Comparison of ENCODE assay signal across 21 cellular contexts in the genomic region with DNA sequence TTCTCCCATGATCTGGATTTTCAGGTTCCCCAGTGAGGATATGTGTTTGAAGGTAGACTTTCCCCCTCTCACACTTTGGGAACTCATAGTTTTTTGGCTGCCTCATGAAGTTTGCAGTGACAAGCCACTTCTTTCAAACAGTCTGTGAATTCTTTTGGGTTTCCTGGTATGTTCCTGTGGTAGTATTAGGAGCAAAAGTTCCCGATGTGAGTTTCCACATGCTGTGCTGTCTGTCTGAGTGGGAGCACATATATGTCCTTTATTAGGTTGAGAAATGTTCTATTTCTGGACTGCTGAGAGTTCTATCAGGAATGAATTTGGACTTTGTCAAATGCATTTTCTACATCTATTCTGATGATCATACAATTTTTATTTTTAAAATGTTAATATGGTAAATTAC.
"Had no signal": no experiment of that assay in that cellular context is flagged by ENCODE, and none has a peak within 500 bp of the region (broad histone marks: within the 10 kb centered on the region; RNA-seq: fewer than 3 reads in every experiment).

No MANE protein-coding gene starts in this region.

- H3K4me3 ChIP-seq: esophagus muscularis mucosa, lower lobe of right lung, tibial nerve had no signal

- H3K27me3 Mint-ChIP-seq: activated B cell treated with CpG ODN at 0.5 μM for 24 hours; activated CD4-positive, alpha-beta memory T cell treated with anti-CD3 and anti-CD28 coated beads, Interleukin-2, amount 10 ng/mL, durations not matched to agents 7 days and 5 days; activated CD8-positive, alpha-beta memory T cell treated with anti-CD3 and anti-CD28 coated beads, Interleukin-2, amount 10 ng/mL, durations not matched to agents 7 days and 5 days; activated naive CD8-positive, alpha-beta T cell treated with anti-CD3 and anti-CD28 coated beads, Interleukin-2, amount 10 ng/mL, durations not matched to agents 7 days and 5 days; activated T-helper 17 cell treated with anti-CD3 and anti-CD28 coated beads, Interleukin-2, amount 50 U/mL, for 72 hours; progenitor cell of endocrine pancreas had no signal

- ATAC-seq: activated CD8-positive, alpha-beta memory T cell treated with anti-CD3 and anti-CD28 coated beads, Interleukin-2, amount 10 ng/mL, durations not matched to agents 7 days and 5 days; activated T-helper 17 cell treated with anti-CD3 and anti-CD28 coated beads, Interleukin-2, amount 50 U/mL, for 72 hours; left colon; lower lobe of right lung; stimulated activated naive CD8-positive, alpha-beta T cell treated with anti-CD3 and anti-CD28 coated beads, Interleukin-15, Interleukin-2, amounts not matched to agents 100 U/mL and 50 U/mL, for 24 hours had no signal

- H3K4me1 ChIP-seq: esophagus muscularis mucosa, lower lobe of right lung, tibial nerve had no signal

- H3K36me3 Mint-ChIP-seq: activated CD8-positive, alpha-beta memory T cell treated with anti-CD3 and anti-CD28 coated beads, Interleukin-2, amount 10 ng/mL, durations not matched to agents 7 days and 5 days; activated naive CD8-positive, alpha-beta T cell treated with anti-CD3 and anti-CD28 coated beads, Interleukin-2, amount 10 ng/mL, durations not matched to agents 7 days and 5 days had no signal

- H3K36me3 ChIP-seq: esophagus muscularis mucosa, lower lobe of right lung, tibial nerve had no signal

- H3K4me3 Mint-ChIP-seq: activated B cell treated with CpG ODN at 0.5 μM for 24 hours; activated CD4-positive, alpha-beta memory T cell treated with anti-CD3 and anti-CD28 coated beads, Interleukin-2, amount 10 ng/mL, durations not matched to agents 7 days and 5 days; activated CD8-positive, alpha-beta memory T cell treated with anti-CD3 and anti-CD28 coated beads, Interleukin-2, amount 10 ng/mL, durations not matched to agents 7 days and 5 days; activated naive CD8-positive, alpha-beta T cell treated with anti-CD3 and anti-CD28 coated beads, Interleukin-2, amount 10 ng/mL, durations not matched to agents 7 days and 5 days; activated T-helper 17 cell treated with anti-CD3 and anti-CD28 coated beads, Interleukin-2, amount 50 U/mL, for 72 hours; nephron progenitor cell had no signal

- FAIRE-seq: endothelial cell of umbilical vein, urothelium cell line had no signal

- DNase-seq: activated B cell treated with CpG ODN at 0.5 μM for 24 hours; activated CD4-positive, alpha-beta memory T cell treated with anti-CD3 and anti-CD28 coated beads, Interleukin-2, amount 10 ng/mL, durations not matched to agents 7 days and 5 days; activated CD4-positive, alpha-beta T cell treated with anti-CD3 and anti-CD28 coated beads for 4 hours; activated CD8-positive, alpha-beta memory T cell treated with anti-CD3 and anti-CD28 coated beads, Interleukin-2, amount 10 ng/mL, durations not matched to agents 7 days and 5 days; activated naive CD4-positive, alpha-beta T cell treated with Interleukin-2 at 50 U/mL for 16 hours; activated naive CD8-positive, alpha-beta T cell treated with anti-CD3 and anti-CD28 coated beads, Interleukin-2, amount 10 ng/mL, durations not matched to agents 7 days and 5 days; effector CD8-positive, alpha-beta T cell; hippocampal formation; left colon; lower lobe of right lung; nephron progenitor cell; occipital lobe; stimulated activated CD4-positive, alpha-beta T cell treated with anti-CD3 and anti-CD28 coated beads, Interleukin-12 subunit alpha, Interleukin-12 subunit beta, amount 100 ng/mL, for 4 hours; stimulated activated CD4-positive, alpha-beta T cell treated with anti-CD3 and anti-CD28 coated beads, Interleukin-1b, Interleukin-23, amount 100 ng/mL, for 48 hours; stimulated activated naive CD8-positive, alpha-beta T cell treated with anti-CD3 and anti-CD28 coated beads, Interleukin-15, Interleukin-2, amounts not matched to agents 100 U/mL and 50 U/mL, for 24 hours had no signal

- H3K27ac Mint-ChIP-seq: activated B cell treated with CpG ODN at 0.5 μM for 24 hours; activated CD4-positive, alpha-beta memory T cell treated with anti-CD3 and anti-CD28 coated beads, Interleukin-2, amount 10 ng/mL, durations not matched to agents 7 days and 5 days; activated CD8-positive, alpha-beta memory T cell treated with anti-CD3 and anti-CD28 coated beads, Interleukin-2, amount 10 ng/mL, durations not matched to agents 7 days and 5 days; activated naive CD8-positive, alpha-beta T cell treated with anti-CD3 and anti-CD28 coated beads, Interleukin-2, amount 10 ng/mL, durations not matched to agents 7 days and 5 days; activated T-helper 17 cell treated with anti-CD3 and anti-CD28 coated beads, Interleukin-2, amount 50 U/mL, for 72 hours; nephron progenitor cell; progenitor cell of endocrine pancreas had no signal

- H3K27me3 ChIP-seq: esophagus muscularis mucosa, tibial nerve had no signal

- H3K27ac ChIP-seq: esophagus muscularis mucosa, lower lobe of right lung, tibial nerve had no signal

- H3K4me1 Mint-ChIP-seq: activated B cell treated with CpG ODN at 0.5 μM for 24 hours; activated CD4-positive, alpha-beta memory T cell treated with anti-CD3 and anti-CD28 coated beads, Interleukin-2, amount 10 ng/mL, durations not matched to agents 7 days and 5 days; activated CD8-positive, alpha-beta memory T cell treated with anti-CD3 and anti-CD28 coated beads, Interleukin-2, amount 10 ng/mL, durations not matched to agents 7 days and 5 days; activated naive CD8-positive, alpha-beta T cell treated with anti-CD3 and anti-CD28 coated beads, Interleukin-2, amount 10 ng/mL, durations not matched to agents 7 days and 5 days; activated T-helper 17 cell treated with anti-CD3 and anti-CD28 coated beads, Interleukin-2, amount 50 U/mL, for 72 hours; nephron progenitor cell had no signal
